In genomic region chr19:43782689-43783231, GRCh38 we compare ENCODE assay signal across 10 cellular contexts. TPM values are rescaled to one million over a fixed set of nuclear protein-coding genes. Genes with fewer than 3 reads are reported as not detected.
A peak's percentile ranks its signal among the peaks of the same experiment; 100 is the strongest.
DNase-seq lines count a peak whose midpoint lies in the region; ATAC-seq and TF ChIP-seq lines count a peak whose summit lies in the region.
"Had no signal": no experiment of that assay in that cellular context is flagged by ENCODE, and none has a peak within 500 bp of the region (broad histone marks: within the 10 kb centered on the region; RNA-seq: fewer than 3 reads in every experiment).

No MANE protein-coding gene starts in this region.

- H3K4ac ChIP-seq in trophoblast cell (ENCODE audit: low read depth, low read length): no peak overlapping the region

- H4K12ac ChIP-seq in trophoblast cell (ENCODE audit: low read depth, low read length): no peak overlapping the region

- no peak overlapping the region for H4K8ac ChIP-seq in trophoblast cell (ENCODE audit: low read depth, low read length)

- no peak for ATAC-seq in activated CD4-positive, alpha-beta T cell treated with anti-CD3 and anti-CD28 coated beads for 36 hours
- no peak for ATAC-seq in activated naive CD8-positive, alpha-beta T cell treated with anti-CD3 and anti-CD28 coated beads, Interleukin-2, amount 50 U/mL, for 24 hours

- no peaks in the 10 kb centered on the region for H3K27me3 Mint-ChIP-seq in activated CD4-positive, alpha-beta T cell treated with anti-CD3 and anti-CD28 coated beads for 36 hours
- no peaks in the 10 kb centered on the region for H3K27me3 Mint-ChIP-seq in activated naive CD8-positive, alpha-beta T cell treated with anti-CD3 and anti-CD28 coated beads, Interleukin-2, amount 50 U/mL, for 24 hours

- no peaks in the 10 kb centered on the region for H3K9me3 Mint-ChIP-seq in activated CD4-positive, alpha-beta T cell treated with anti-CD3 and anti-CD28 coated beads for 36 hours (ENCODE audit: low read depth)
- no peaks in the 10 kb centered on the region for H3K9me3 Mint-ChIP-seq in activated naive CD8-positive, alpha-beta T cell treated with anti-CD3 and anti-CD28 coated beads, Interleukin-2, amount 50 U/mL, for 24 hours

- no peak overlapping the region for H2AFZ ChIP-seq in Loucy (ENCODE audit: low read length)
- H2AFZ ChIP-seq in trophoblast cell (ENCODE audit: insufficient read depth, low read length, poor library complexity): no peak overlapping the region

- peak overlapping the region; percentile 78 for H3K4me3 Mint-ChIP-seq in activated CD4-positive, alpha-beta T cell treated with anti-CD3 and anti-CD28 coated beads for 36 hours
- H3K4me3 Mint-ChIP-seq in activated naive CD8-positive, alpha-beta T cell treated with anti-CD3 and anti-CD28 coated beads, Interleukin-2, amount 50 U/mL, for 24 hours: peak overlapping the region; percentile 51

- CTCF ChIA-PET in activated CD4-positive, alpha-beta T cell treated with anti-CD3 and anti-CD28 coated beads for 36 hours (lab: Charles Lee): no interaction called here

- peaks cover 22% of the 10 kb centered on the region; the same call in 1 of the 2 replicates for H3K79me2 ChIP-seq in Loucy (ENCODE audit: insufficient read depth, low read length)
- H3K79me2 ChIP-seq in trophoblast cell (ENCODE audit: control insufficient read depth, insufficient read depth, low read length, poor library complexity): peaks cover 2% of the 10 kb centered on the region

- H3K27me3 ChIP-seq in Loucy (ENCODE audit: insufficient read depth, low read length, poor library complexity, severe bottlenecking) (no peaks in the 10 kb centered on the region), trophoblast cell (ENCODE audit: insufficient read depth, low read length) (no peaks in the 10 kb centered on the region)

- no peaks in the 10 kb centered on the region for H3F3A ChIP-seq in Loucy (ENCODE audit: low read depth)

- no peaks in the 10 kb centered on the region for H3K36me3 ChIP-seq in Loucy (ENCODE audit: insufficient read depth, low read length)
- no peaks in the 10 kb centered on the region for H3K36me3 ChIP-seq in trophoblast cell (ENCODE audit: control insufficient read depth in 1 of 2, insufficient read depth in 2 of 2, low read length in 2 of 2)

- no CpG with 5 or more reads among the region's 24 CpGs for WGBS in trophoblast cell (ENCODE audit: extremely low coverage, insufficient coverage, insufficient read length)

- H3K4me2 ChIP-seq in Loucy (ENCODE audit: low read depth, low read length, poor library complexity, severe bottlenecking): no peak overlapping the region
- H3K4me2 ChIP-seq in trophoblast cell (ENCODE audit: low read length): no peak overlapping the region

- H3K4me1 ChIP-seq in Loucy (ENCODE audit: insufficient read depth, low read length, poor library complexity, severe bottlenecking) (peaks cover 51% of the 10 kb centered on the region), trophoblast cell (ENCODE audit: control insufficient read depth in 1 of 2, insufficient read depth in 2 of 2, low read length in 2 of 2) (peaks cover 34 to 36% of the 10 kb centered on the region in 2 experiments)

- H3K23ac ChIP-seq in trophoblast cell (ENCODE audit: low read length): peak overlapping the region; percentile 71

- H3K79me1 ChIP-seq in trophoblast cell (ENCODE audit: low read length): peaks cover 38% of the 10 kb centered on the region

- peak overlapping the region; percentile 91 for H3K27ac Mint-ChIP-seq in activated CD4-positive, alpha-beta T cell treated with anti-CD3 and anti-CD28 coated beads for 36 hours
- H3K27ac Mint-ChIP-seq in activated naive CD8-positive, alpha-beta T cell treated with anti-CD3 and anti-CD28 coated beads, Interleukin-2, amount 50 U/mL, for 24 hours: peak overlapping the region; percentile 76

- H4K91ac ChIP-seq in trophoblast cell (ENCODE audit: low read depth, low read length): peak overlapping the region; percentile 77

- peak overlapping the region; percentile 20 for H2AK5ac ChIP-seq in trophoblast cell (ENCODE audit: low read length)

- H3K4me1 Mint-ChIP-seq in activated CD4-positive, alpha-beta T cell treated with anti-CD3 and anti-CD28 coated beads for 36 hours: peaks cover 57% of the 10 kb centered on the region
- H3K4me1 Mint-ChIP-seq in activated naive CD8-positive, alpha-beta T cell treated with anti-CD3 and anti-CD28 coated beads, Interleukin-2, amount 50 U/mL, for 24 hours: peaks cover 58% of the 10 kb centered on the region

- H3K4me3 ChIP-seq in Loucy (ENCODE audit: low read length, poor library complexity, severe bottlenecking) (no peak overlapping the region), trophoblast cell (ENCODE audit: low read depth, low read length) (no peak overlapping the region), coronary artery (no peak overlapping the region)

- DNase-seq in activated CD4-positive, alpha-beta T cell treated with anti-CD3 and anti-CD28 coated beads for 36 hours: peak; percentile 45
- DNase-seq in activated CD4-positive, alpha-beta T cell treated with anti-CD3 and anti-CD28 coated beads for 1 hour: no peak
- peak; percentile 33 for DNase-seq in activated naive CD8-positive, alpha-beta T cell treated with anti-CD3 and anti-CD28 coated beads, Interleukin-2, amount 50 U/mL, for 24 hours
- DNase-seq in trophoblast cell (peak in 1 of 2 donors; percentile 23), coronary artery (ENCODE audit: low spot score) (no peak), COR-L47 (lab: John Stamatoyannopoulos, UW) (no peak), HT-29 (ENCODE audit: low spot score) (no peak)
- DNase-seq: islet precursor cell, NCI-H1417 treated with DMSO at 0.1 percent for 48 hours had no signal

- no peaks in the 10 kb centered on the region for H4K20me1 ChIP-seq in Loucy (ENCODE audit: insufficient read depth, low read length, poor library complexity, severe bottlenecking)

- H2BK5ac ChIP-seq in trophoblast cell (ENCODE audit: low read depth, low read length, poor library complexity): peak overlapping the region; percentile 20

- H3K27ac ChIP-seq in trophoblast cell (ENCODE audit: low read depth, low read length) (no peak overlapping the region), coronary artery (no peak overlapping the region)

- peak overlapping the region; percentile 8 for H3K9ac ChIP-seq in Loucy (ENCODE audit: low read depth, low read length, poor library complexity, severe bottlenecking)
- H3K9ac ChIP-seq in trophoblast cell (ENCODE audit: low read length): no peak overlapping the region

- intact Hi-C loops in activated CD4-positive, alpha-beta T cell treated with anti-CD3 and anti-CD28 coated beads for 36 hours (cut with DNase I, micrococcal nuclease): loop anchor here (5.0 to 10.0 kb wide), 3 partner anchors 255 to 348 kb away; partner anchors contain the start of gene ETHE1 (in 2 of the 2)

- no peaks in the 10 kb centered on the region for H3K9me2 ChIP-seq in Loucy (replicated peaks; ENCODE audit: low read depth, low read length)

- H2BK120ac ChIP-seq in trophoblast cell (ENCODE audit: insufficient read depth, low read length, poor library complexity): peak overlapping the region; percentile 50

- peak overlapping the region; percentile 62 for H3K14ac ChIP-seq in trophoblast cell (ENCODE audit: low read length)

- no peak for TF ChIP-seq CTCF in Loucy (conservative IDR thresholded peaks at IDR 0.05; ENCODE audit: low read length)
- no peak for TF ChIP-seq CTCF in coronary artery (IDR thresholded peaks at IDR 0.05)

- peaks cover 22% of the 10 kb centered on the region for H3K36me3 Mint-ChIP-seq in activated CD4-positive, alpha-beta T cell treated with anti-CD3 and anti-CD28 coated beads for 36 hours (ENCODE audit: low read depth)
- peaks cover 13% of the 10 kb centered on the region for H3K36me3 Mint-ChIP-seq in activated naive CD8-positive, alpha-beta T cell treated with anti-CD3 and anti-CD28 coated beads, Interleukin-2, amount 50 U/mL, for 24 hours (ENCODE audit: low read depth)

- H3K9me3 ChIP-seq in Loucy (ENCODE audit: insufficient read depth, low read depth, low read length) (no peaks in the 10 kb centered on the region), trophoblast cell (ENCODE audit: insufficient read depth, low read depth, low read length) (peaks cover 10% of the 10 kb centered on the region)

- H2BK12ac ChIP-seq in trophoblast cell (ENCODE audit: low read length): peak overlapping the region; percentile 79

- peak overlapping the region; percentile 79 for H3K18ac ChIP-seq in trophoblast cell (ENCODE audit: low read length)

- POLR2A ChIA-PET in activated CD4-positive, alpha-beta T cell treated with anti-CD3 and anti-CD28 coated beads for 36 hours (lab: Charles Lee): no interaction called here

RNA-seq across cellular contexts. Expression of gene KCNN4, which starts 2.0 kb away (rescaled TPM):
- total RNA-seq in activated CD4-positive, alpha-beta T cell treated with anti-CD3 and anti-CD28 coated beads for 36 hours: 100 to 1,000 TPM; 103 to 110 TPM
- polyA plus RNA-seq in trophoblast cell (2013): 46.3 and 48.1 TPM in 2 replicates
- 0.44 TPM in 1 of 2 replicates, not detected in the other for total RNA-seq in HT-29 (2014; rRNA removed; shearing (Covaris generic))

RNA-seq across cellular contexts. Expression of gene LYPD5, which starts 19.5 kb away (rescaled TPM):
- 1 to 10 TPM in 1 of 2 experiments, under 1 TPM in 1; 0.86 to 1.2 TPM for total RNA-seq in activated CD4-positive, alpha-beta T cell treated with anti-CD3 and anti-CD28 coated beads for 36 hours
- polyA plus RNA-seq in trophoblast cell (2013): 75.1 and 79.1 TPM in 2 replicates
- 0.05 and 0.23 TPM in 2 replicates for total RNA-seq in HT-29 (2014; rRNA removed; shearing (Covaris generic))

RNA-seq across cellular contexts. Expression of gene SMG9, which starts 28.0 kb away (rescaled TPM):
- total RNA-seq in activated CD4-positive, alpha-beta T cell treated with anti-CD3 and anti-CD28 coated beads for 36 hours: 10 to 100 TPM; 64.4 to 65.2 TPM
- 29.5 and 29.9 TPM in 2 replicates for polyA plus RNA-seq in trophoblast cell (2013)
- total RNA-seq in HT-29 (2014; rRNA removed; shearing (Covaris generic)): 89.4 and 99.7 TPM in 2 replicates

RNA-seq across cellular contexts. Expression of gene ZNF283, which starts 44.4 kb away (rescaled TPM):
- 1 to 10 TPM; 5.4 to 6.8 TPM for total RNA-seq in activated CD4-positive, alpha-beta T cell treated with anti-CD3 and anti-CD28 coated beads for 36 hours
- 3.7 and 4.0 TPM in 2 replicates for polyA plus RNA-seq in trophoblast cell (2013)
- total RNA-seq in HT-29 (2014; rRNA removed; shearing (Covaris generic)): 5.1 and 10.9 TPM in 2 replicates

Comparison
In these comparisons a context has a peak if more than half of its experiments do, and no peak if none do; other contexts are left out.
1. DNase-seq: peak in activated CD4-positive, alpha-beta T cell treated with anti-CD3 and anti-CD28 coated beads for 36 hours (single experiment) and activated naive CD8-positive, alpha-beta T cell treated with anti-CD3 and anti-CD28 coated beads, Interleukin-2, amount 50 U/mL, for 24 hours (single experiment); none in activated CD4-positive, alpha-beta T cell treated with anti-CD3 and anti-CD28 coated beads for 1 hour (single experiment), coronary artery (single experiment), COR-L47 (single experiment) and HT-29 (single experiment).
2. RNA of gene KCNN4, which starts 2.0 kb away (total RNA-seq): 103 to 110 TPM in activated CD4-positive, alpha-beta T cell treated with anti-CD3 and anti-CD28 coated beads for 36 hours; 0.44 TPM in HT-29; every median in the first group is over 10 times any median in the second.